Comparison of ENCODE assay signal across 1 cellular context in the genomic region with DNA sequence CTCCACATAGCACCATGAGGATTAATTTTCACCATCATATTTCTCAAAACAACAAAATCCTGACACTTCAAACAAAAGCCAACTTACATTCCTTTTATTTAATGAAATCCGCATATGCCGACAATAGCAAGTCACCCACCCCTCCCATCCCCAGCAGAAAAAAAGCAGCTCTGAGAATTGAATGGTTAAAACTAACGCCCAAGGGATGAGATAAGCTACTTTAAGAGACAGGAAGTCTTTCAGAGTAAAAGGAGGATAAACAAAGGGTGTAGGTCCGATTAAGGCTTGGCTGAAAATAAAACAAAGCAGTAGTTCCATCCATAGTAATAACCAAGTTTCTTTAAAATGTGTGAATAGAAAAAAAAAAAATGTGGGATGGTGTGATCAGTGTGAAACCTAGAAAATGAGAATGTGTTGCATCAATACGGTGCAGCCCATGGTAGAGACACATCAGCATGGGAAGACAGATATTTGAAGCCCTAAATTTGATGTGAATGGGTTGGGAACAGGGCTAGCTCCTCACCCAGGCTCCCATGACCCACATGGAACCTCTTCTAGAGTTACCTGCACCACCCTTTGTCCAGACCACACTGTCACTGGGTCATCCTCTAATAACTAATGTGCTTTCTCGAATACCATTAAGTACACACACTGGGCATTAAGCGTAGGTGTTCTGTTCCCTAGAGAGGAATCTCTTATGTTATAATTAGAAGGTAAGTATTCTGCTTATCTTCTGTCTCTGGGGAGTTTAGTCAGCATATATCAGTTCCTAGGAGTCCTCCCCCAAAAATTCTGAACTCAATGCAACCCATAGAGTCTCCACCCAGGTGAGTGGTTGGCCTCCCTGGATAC.
TF ChIP-seq lines count a peak whose summit lies in the region.

No MANE protein-coding gene starts in this region.

TF ChIP-seq in H1, 55 proteins besides CTCF, POLR2A, EP300 and RAD21:
- TF ChIP-seq SP1 (IDR thresholded peaks at IDR 0.05; ENCODE audit: low read depth, low read length): no peak
- TF ChIP-seq SRF (IDR thresholded peaks at IDR 0.05; ENCODE audit: low read depth, low read length): no peak
- TF ChIP-seq RBBP5 (IDR thresholded peaks at IDR 0.05; ENCODE audit: borderline replicate concordance, low read depth, low read length): no peak
- no peak for TF ChIP-seq PHF8 (conservative IDR thresholded peaks at IDR 0.05; ENCODE audit: low read depth, low read length)
- TF ChIP-seq KDM1A (IDR thresholded peaks at IDR 0.05; ENCODE audit: borderline replicate concordance, low read length): no peak
- TF ChIP-seq NANOG (IDR thresholded peaks at IDR 0.05; ENCODE audit: insufficient read depth, low read depth, low read length, poor library complexity, severe bottlenecking): no peak
- no peak for TF ChIP-seq MAFK (IDR thresholded peaks at IDR 0.05; ENCODE audit: low read depth, low read length)
- TF ChIP-seq RNF2 (IDR thresholded peaks at IDR 0.05; ENCODE audit: borderline replicate concordance, low read depth, low read length, missing control alignments, poor library complexity, severe bottlenecking): no peak
- TF ChIP-seq HDAC2 (IDR thresholded peaks at IDR 0.05; ENCODE audit: borderline replicate concordance in 1 of 2, low read depth in 2 of 2, low read length in 2 of 2): no peak
- TF ChIP-seq, protein P1, sequence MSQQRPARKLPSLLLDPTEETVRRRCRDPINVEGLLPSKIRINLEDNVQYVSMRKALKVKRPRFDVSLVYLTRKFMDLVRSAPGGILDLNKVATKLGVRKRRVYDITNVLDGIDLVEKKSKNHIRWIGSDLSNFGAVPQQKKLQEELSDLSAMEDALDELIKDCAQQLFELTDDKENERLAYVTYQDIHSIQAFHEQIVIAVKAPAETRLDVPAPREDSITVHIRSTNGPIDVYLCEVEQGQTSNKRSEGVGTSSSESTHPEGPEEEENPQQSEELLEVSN (IDR thresholded peaks at IDR 0.05): no peak
- TF ChIP-seq FOSL1 (IDR thresholded peaks at IDR 0.05; ENCODE audit: insufficient read depth, low read depth, low read length): no peak
- TF ChIP-seq CBX5 (IDR thresholded peaks at IDR 0.05; ENCODE audit: low read depth, low read length): no peak
- no peak for TF ChIP-seq SIX5 (IDR thresholded peaks at IDR 0.05; ENCODE audit: low read depth, low read length)
- no peak for TF ChIP-seq ASH2L (IDR thresholded peaks at IDR 0.05; ENCODE audit: low read length)
- TF ChIP-seq NRF1 (IDR thresholded peaks at IDR 0.05; ENCODE audit: low read depth, low read length): no peak
- no peak for TF ChIP-seq POLR2AphosphoS5 (IDR thresholded peaks at IDR 0.05; ENCODE audit: low read depth, low read length)
- TF ChIP-seq TCF12 (IDR thresholded peaks at IDR 0.05; ENCODE audit: low read depth, low read length): no peak
